12 cellular contexts compared by ENCODE assay signal in genomic region chr3:183664913-183665381, GRCh38. TPM values are rescaled to one million over a fixed set of nuclear protein-coding genes. Genes with fewer than 3 reads are reported as not detected.
DNase-seq lines count a peak whose midpoint lies in the region; ATAC-seq and TF ChIP-seq lines count a peak whose summit lies in the region.
"Had no signal": no experiment of that assay in that cellular context is flagged by ENCODE, and none has a peak within 500 bp of the region (broad histone marks: within the 10 kb centered on the region; RNA-seq: fewer than 3 reads in every experiment).

No MANE protein-coding gene starts in this region.

- H3K4me3 Mint-ChIP-seq in stimulated activated naive B cell treated with anti-CD40 and anti-IgM and Interleukin-4, amounts not matched to agents 10 μg/mL and 1 μg/mL and 100 μg/mL, for 72 hours = no peak overlapping the region
- no peak overlapping the region for H3K4me3 Mint-ChIP-seq in CD4-positive, alpha-beta T cell
- H3K4me3 Mint-ChIP-seq: CD8-positive, alpha-beta T cell; T-helper 1 cell treated with Interleukin-12 subunit alpha and Interleukin-12 subunit beta and Interleukin-4 antibody, amounts not matched to agents 30 μg/mL and 1 μg/mL, for 36 hours had no signal

- peaks cover 0 to 6% of the 10 kb centered on the region in 2 donors for H3K4me1 Mint-ChIP-seq in stimulated activated naive B cell treated with anti-CD40 and anti-IgM and Interleukin-4, amounts not matched to agents 10 μg/mL and 1 μg/mL and 100 μg/mL, for 72 hours
- H3K4me1 Mint-ChIP-seq in CD4-positive, alpha-beta T cell (ENCODE audit: low read depth) = peaks cover 24% of the 10 kb centered on the region

- H3K36me3 Mint-ChIP-seq in stimulated activated naive B cell treated with anti-CD40 and anti-IgM and Interleukin-4, amounts not matched to agents 10 μg/mL and 1 μg/mL and 100 μg/mL, for 72 hours = peaks cover 16 to 17% of the 10 kb centered on the region in 2 donors
- H3K36me3 Mint-ChIP-seq in CD4-positive, alpha-beta T cell (ENCODE audit: low read depth) = peaks cover 92% of the 10 kb centered on the region

- no peak overlapping the region for H3K27ac Mint-ChIP-seq in stimulated activated naive B cell treated with anti-CD40 and anti-IgM and Interleukin-4, amounts not matched to agents 10 μg/mL and 1 μg/mL and 100 μg/mL, for 72 hours
- H3K27ac Mint-ChIP-seq in CD4-positive, alpha-beta T cell = no peak overlapping the region
- H3K27ac Mint-ChIP-seq: CD8-positive, alpha-beta T cell; T-helper 1 cell treated with Interleukin-12 subunit alpha and Interleukin-12 subunit beta and Interleukin-4 antibody, amounts not matched to agents 30 μg/mL and 1 μg/mL, for 36 hours had no signal

- POLR2A ChIA-PET in BJ (lab: Charles Lee) = no interaction called here
- POLR2A ChIA-PET in CD4-positive, alpha-beta T cell (lab: Charles Lee) = no interaction called here

- intact Hi-C loops in CD4-positive, alpha-beta T cell (cut with DNase I, micrococcal nuclease) = no loop called here

- no peak overlapping the region for H3K4me3 ChIP-seq in BJ (ENCODE audit: low read depth, low read length)
- no peak overlapping the region for H3K4me3 ChIP-seq in choroid plexus epithelial cell (ENCODE audit: low read depth, low read length)
- H3K4me3 ChIP-seq: cardiac muscle cell, suprapubic skin had no signal

- ATAC-seq in stimulated activated naive B cell treated with anti-CD40 and anti-IgM and Interleukin-4, amounts not matched to agents 10 μg/mL and 1 μg/mL and 100 μg/mL, for 72 hours (replicated peaks) = no peak
- ATAC-seq in CD4-positive, alpha-beta T cell (ENCODE audit: poor library complexity) = no peak
- ATAC-seq: CD8-positive, alpha-beta T cell had no signal

- H3K27me3 ChIP-seq in BJ (ENCODE audit: control insufficient read depth, insufficient read depth, low read length) = no peaks in the 10 kb centered on the region
- H3K27me3 ChIP-seq in CD4-positive, alpha-beta T cell (ENCODE audit: control insufficient read depth, insufficient read depth, low read length) = no peaks in the 10 kb centered on the region
- H3K27me3 ChIP-seq: cardiac muscle cell, suprapubic skin had no signal

- no peak overlapping the region for H3K27ac ChIP-seq in CD4-positive, alpha-beta T cell (ENCODE audit: low read depth, low read length)
- H3K27ac ChIP-seq: cardiac muscle cell, suprapubic skin had no signal

- peak; percentile 94 for DNase-seq in BJ (ENCODE audit: low read depth)
- DNase-seq in NCI-H1048 (lab: John Stamatoyannopoulos, UW) = peak; percentile 74
- peak; percentile 88 for DNase-seq in choroid plexus epithelial cell (ENCODE audit: low read depth)
- peak; percentile 24 to 65 for DNase-seq in lung microvascular endothelial cell (ENCODE audit: low read depth in 2 of 2)
- DNase-seq in stimulated activated naive B cell treated with anti-CD40 and anti-IgM and Interleukin-4, amounts not matched to agents 10 μg/mL and 1 μg/mL and 100 μg/mL, for 72 hours = no peak
- DNase-seq in hypothalamus (lab: John Stamatoyannopoulos, UW) = no peak
- no peak for DNase-seq in CD4-positive, alpha-beta T cell
- DNase-seq in NCI-H1417 (lab: John Stamatoyannopoulos, UW) = no peak
- DNase-seq: CD8-positive, alpha-beta T cell had no signal

- 0 out of 2 replicates have a peak, but pooled peaks cover 2% of the 10 kb centered on the region for H3K36me3 ChIP-seq in BJ (ENCODE audit: control insufficient read depth, insufficient read depth, low read length)

- H3K27me3 Mint-ChIP-seq in stimulated activated naive B cell treated with anti-CD40 and anti-IgM and Interleukin-4, amounts not matched to agents 10 μg/mL and 1 μg/mL and 100 μg/mL, for 72 hours = no peaks in the 10 kb centered on the region
- H3K27me3 Mint-ChIP-seq in CD4-positive, alpha-beta T cell = no peaks in the 10 kb centered on the region

- CTCF ChIA-PET in BJ (lab: Yijun Ruan, JAX) = interaction anchor here (1.7 kb wide), 1 partner anchor 26 kb away, joined by 4 read pairs; no protein-coding TSS in a partner anchor
- CTCF ChIA-PET in CD4-positive, alpha-beta T cell (lab: Charles Lee) = interaction anchor here (0.6 kb wide), 1 partner anchor 202 kb away, joined by 3 read pairs; no protein-coding TSS in a partner anchor

- no peaks in the 10 kb centered on the region for H3K9me3 ChIP-seq in CD4-positive, alpha-beta T cell (ENCODE audit: control insufficient read depth, low read length)
- H3K9me3 ChIP-seq: suprapubic skin had no signal

- TF ChIP-seq CTCF in BJ (IDR thresholded peaks at IDR 0.05; ENCODE audit: insufficient read depth, low read depth, low read length) = no peak
- TF ChIP-seq CTCF in choroid plexus epithelial cell (conservative IDR thresholded peaks at IDR 0.05; ENCODE audit: low read depth, low read length) = no peak
- TF ChIP-seq CTCF in CD4-positive, alpha-beta T cell (IDR thresholded peaks at IDR 0.05) = no peak

- no peaks in the 10 kb centered on the region for H3K9me3 Mint-ChIP-seq in stimulated activated naive B cell treated with anti-CD40 and anti-IgM and Interleukin-4, amounts not matched to agents 10 μg/mL and 1 μg/mL and 100 μg/mL, for 72 hours
- no peaks in the 10 kb centered on the region for H3K9me3 Mint-ChIP-seq in CD4-positive, alpha-beta T cell
- H3K9me3 Mint-ChIP-seq: CD8-positive, alpha-beta T cell; T-helper 1 cell treated with Interleukin-12 subunit alpha and Interleukin-12 subunit beta and Interleukin-4 antibody, amounts not matched to agents 30 μg/mL and 1 μg/mL, for 36 hours had no signal

RNA-seq across cellular contexts. Expression of gene KLHL24, which starts 29.5 kb away (rescaled TPM):
- 11.0 and 22.3 TPM in 2 replicates for polyA plus RNA-seq in BJ (2011; rRNA removed)
- 27.1 and 27.6 TPM in 2 replicates for polyA minus RNA-seq in BJ (2011; rRNA and poly(A)+ RNA removed)
- total RNA-seq in lung microvascular endothelial cell = 74.3 and 83.3 TPM in 2 replicates
- 100 to 1,000 TPM; 190 to 191 TPM for total RNA-seq in CD4-positive, alpha-beta T cell

RNA-seq across cellular contexts. Expression of gene YEATS2, which starts 32.6 kb away (rescaled TPM):
- 34.5 and 35.5 TPM in 2 replicates for polyA plus RNA-seq in BJ (2011; rRNA removed)
- 28.6 and 42.1 TPM in 2 replicates for polyA minus RNA-seq in BJ (2011; rRNA and poly(A)+ RNA removed)
- total RNA-seq in lung microvascular endothelial cell = 23.8 and 32.1 TPM in 2 replicates
- 10 to 100 TPM; 14.6 to 15.9 TPM for total RNA-seq in CD4-positive, alpha-beta T cell

Comparison
In these comparisons a context has a peak if more than half of its experiments do, and no peak if none do; other contexts are left out.
1. DNase-seq: peak in BJ (single experiment), NCI-H1048 (single experiment), choroid plexus epithelial cell (single experiment) and lung microvascular endothelial cell (2 of 2); none in stimulated activated naive B cell treated with anti-CD40 and anti-IgM and Interleukin-4, amounts not matched to agents 10 μg/mL and 1 μg/mL and 100 μg/mL, for 72 hours (single experiment), hypothalamus (0 of 51), CD4-positive, alpha-beta T cell (0 of 10) and NCI-H1417 (0 of 3).